36 cellular contexts compared by ENCODE assay signal in genomic region chr7:120123528-120123927, GRCh38.
"Had no signal": no experiment of that assay in that cellular context is flagged by ENCODE, and none has a peak within 500 bp of the region (broad histone marks: within the 10 kb centered on the region; RNA-seq: fewer than 3 reads in every experiment).

No MANE protein-coding gene starts in this region.

- H3K4me3 ChIP-seq: MG63 had no signal

- H3K9me3 ChIP-seq: MG63 had no signal

- DNase-seq: Karpas-422, Kasumi-1, MG63, MM.1S, MV-4-11, NCI-H1048, NCI-H1092, NCI-H1092 treated with DMSO at 0.1 percent for 48 hours, NCI-H1105, NCI-H1105 treated with DMSO at 0.1 percent for 48 hours, NCI-H1417, NCI-H1417 treated with DMSO at 0.1 percent for 48 hours, NCI-H1436, NCI-H1436 treated with DMSO at 0.1 percent for 48 hours, NCI-H146, NCI-H1694, NCI-H1694 treated with DMSO at 0.1 percent for 48 hours, NCI-H187, NCI-H187 treated with DMSO at 0.1 percent for 48 hours, NCI-H1930, NCI-H2029, NCI-H2029 treated with DMSO at 0.1 percent for 48 hours, NCI-H2081, NCI-H2081 treated with DMSO at 0.1 percent for 48 hours, NCI-H2107, NCI-H2171, NCI-H2171 treated with DMSO at 0.1 percent for 48 hours, NCI-H2227 treated with DMSO at 0.1 percent for 48 hours, NCI-H226, NCI-H345, NCI-H446, NCI-H446 treated with DMSO at 0.1 percent for 48 hours, NCI-H510A, NCI-H510A treated with DMSO at 0.1 percent for 48 hours, NCI-H524, NCI-H524 treated with DMSO at 0.1 percent for 48 hours had no signal

- H3K27me3 ChIP-seq: MG63 had no signal

- H3K36me3 ChIP-seq: MG63 had no signal
